8 cellular contexts compared by ENCODE assay signal in the genomic region with DNA sequence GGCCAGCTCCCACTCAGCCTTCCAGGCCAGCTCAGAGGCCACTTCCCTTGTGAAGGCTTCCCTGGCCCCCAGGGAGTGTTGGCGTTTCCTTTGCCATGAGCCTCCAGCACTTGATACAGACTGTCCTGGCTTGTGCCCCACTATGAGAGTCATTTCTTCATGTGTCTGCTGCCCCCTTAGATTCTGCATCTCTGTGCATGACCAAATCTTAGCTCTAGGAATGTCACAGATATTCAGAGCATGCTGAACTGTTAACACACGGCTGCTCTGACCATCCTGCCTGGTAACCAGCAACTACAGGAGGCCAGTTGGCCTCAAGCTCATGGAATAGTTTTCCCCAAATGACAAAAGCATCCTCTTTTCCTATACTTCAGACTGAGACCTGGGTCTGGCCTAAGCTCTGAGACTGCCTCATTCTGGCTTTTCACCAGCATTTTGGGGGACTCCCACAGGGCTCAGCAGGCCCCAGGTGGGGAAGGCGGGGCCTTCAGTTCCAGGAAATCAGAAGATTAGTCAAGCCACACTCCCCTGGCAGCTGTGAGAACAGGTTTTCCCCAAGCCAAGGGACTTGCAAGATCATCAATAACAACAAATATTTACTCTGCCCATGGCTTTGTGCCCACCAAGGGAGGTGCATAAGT.
DNase-seq lines count a peak whose midpoint lies in the region; ATAC-seq and TF ChIP-seq lines count a peak whose summit lies in the region.

No MANE protein-coding gene starts in this region.

- in situ Hi-C loops in brain microvascular endothelial cell (cut with HindIII; ENCODE audit: low pct_ligation_motif_present, low sequenced_read_pairs) = no loop called here

- DNase-seq in NK-92 treated with Interleukin-12 subunit alpha and Interleukin-12 subunit beta, amount 100 ng/mL, for 24 hours (lab: John Stamatoyannopoulos, UW) = peak; percentile 63
- DNase-seq in NK-92 (lab: John Stamatoyannopoulos, UW; ENCODE audit: unreplicated experiment) (no peak), MM.1S (peak; percentile 93), brain microvascular endothelial cell (no peak), lower leg skin (ENCODE audit: low spot score in 2 of 2) (no peak), left lung (no peak)
- DNase-seq in activated T-cell treated with anti-CD3 and anti-CD28 coated beads, Interleukin-2, amount 50 U/mL, for 48 hours = peak; percentile 82
- DNase-seq in natural killer cell treated with Interleukin-12 subunit alpha and Interleukin-12 subunit beta and Interleukin-15 and Interleukin-18, amount 100 ng/mL, for 72 hours (ENCODE audit: low spot score) = no peak

- peaks cover 13% of the 10 kb centered on the region for H3F3A ChIP-seq in MM.1S (ENCODE audit: insufficient read depth, low read length)

- no peaks in the 10 kb centered on the region for H4K20me1 ChIP-seq in MM.1S (ENCODE audit: insufficient read depth, low read length)

- no peaks in the 10 kb centered on the region for H3K36me3 ChIP-seq in MM.1S (replicated peaks; ENCODE audit: insufficient read depth, low read length)
- H3K36me3 ChIP-seq in brain microvascular endothelial cell (replicated peaks) = no peaks in the 10 kb centered on the region
- no peaks in the 10 kb centered on the region for H3K36me3 ChIP-seq in left lung

- intact Hi-C loops in lower leg skin (cut with DNase I; ENCODE audit: low total_unique reads) (no loop called here), left lung (cut with DNase I) (no loop called here)

- no peaks in the 10 kb centered on the region for H3K27me3 ChIP-seq in MM.1S (replicated peaks; ENCODE audit: insufficient read depth, low read length)
- no peaks in the 10 kb centered on the region for H3K27me3 ChIP-seq in brain microvascular endothelial cell (replicated peaks)
- peaks cover 0 to 8% of the 10 kb centered on the region in 2 donors for H3K27me3 ChIP-seq in left lung

- H3K4me1 Mint-ChIP-seq in natural killer cell treated with Interleukin-12 subunit alpha and Interleukin-12 subunit beta and Interleukin-15 and Interleukin-18, amount 100 ng/mL, for 72 hours (ENCODE audit: low read depth in 2 of 2) = peaks cover 31 to 38% of the 10 kb centered on the region in 2 donors

- peak overlapping the region; percentile 20 to 61 for H3K27ac Mint-ChIP-seq in natural killer cell treated with Interleukin-12 subunit alpha and Interleukin-12 subunit beta and Interleukin-15 and Interleukin-18, amount 100 ng/mL, for 72 hours

- peak overlapping the region; percentile 18 for H2AFZ ChIP-seq in MM.1S (ENCODE audit: low read length)

- no peaks in the 10 kb centered on the region for H3K9me2 ChIP-seq in MM.1S (replicated peaks; ENCODE audit: insufficient read depth, low read length)

- TF ChIP-seq POLR2A in lower leg skin (IDR thresholded peaks at IDR 0.05) = no peak

- H3K4me3 Mint-ChIP-seq in natural killer cell treated with Interleukin-12 subunit alpha and Interleukin-12 subunit beta and Interleukin-15 and Interleukin-18, amount 100 ng/mL, for 72 hours = no peak overlapping the region

- H3K9me3 ChIP-seq in MM.1S (replicated peaks; ENCODE audit: insufficient read depth, low read length) (no peaks in the 10 kb centered on the region), left lung (no peaks in the 10 kb centered on the region)

- H3K36me3 Mint-ChIP-seq in natural killer cell treated with Interleukin-12 subunit alpha and Interleukin-12 subunit beta and Interleukin-15 and Interleukin-18, amount 100 ng/mL, for 72 hours = no peaks in the 10 kb centered on the region

- TF ChIP-seq CTCF in MM.1S (IDR thresholded peaks at IDR 0.05; ENCODE audit: low read length) (no peak), brain microvascular endothelial cell (IDR thresholded peaks at IDR 0.05; ENCODE audit: low read depth, low read length, missing control alignments) (no peak), lower leg skin (IDR thresholded peaks at IDR 0.05) (no peak), left lung (IDR thresholded peaks at IDR 0.05) (no peak)

- peak overlapping the region; percentile 26 for H3K9ac ChIP-seq in MM.1S (ENCODE audit: low read length)

- no peaks in the 10 kb centered on the region for H3K79me2 ChIP-seq in MM.1S (ENCODE audit: low read length)

- peak in 1 of 2 donors; percentile 34 for ATAC-seq in natural killer cell treated with Interleukin-12 subunit alpha and Interleukin-12 subunit beta and Interleukin-15 and Interleukin-18, amount 100 ng/mL, for 72 hours
- ATAC-seq in left lung = no peak

- no peaks in the 10 kb centered on the region for H3K9me3 Mint-ChIP-seq in natural killer cell treated with Interleukin-12 subunit alpha and Interleukin-12 subunit beta and Interleukin-15 and Interleukin-18, amount 100 ng/mL, for 72 hours

- H3K4me2 ChIP-seq in MM.1S (ENCODE audit: low read depth, low read length) = peak overlapping the region; percentile 48

- H3K4me1 ChIP-seq in MM.1S (ENCODE audit: low read length) (peaks cover 41% of the 10 kb centered on the region), left lung (peaks cover 4 to 21% of the 10 kb centered on the region in 2 donors)

- no peaks in the 10 kb centered on the region for H3K27me3 Mint-ChIP-seq in natural killer cell treated with Interleukin-12 subunit alpha and Interleukin-12 subunit beta and Interleukin-15 and Interleukin-18, amount 100 ng/mL, for 72 hours

- 47 to 49% methylated on average over 3 of the region's 3 CpGs for WGBS in lower leg skin, 2 donors

- H3K27ac ChIP-seq in MM.1S (ENCODE audit: low read length) = peak overlapping the region; percentile 73
- H3K27ac ChIP-seq in brain microvascular endothelial cell = no peak overlapping the region
- no peak overlapping the region for H3K27ac ChIP-seq in left lung

- H3K4me3 ChIP-seq in MM.1S (ENCODE audit: low read length) (no peak overlapping the region), brain microvascular endothelial cell (ENCODE audit: low read depth, low read length) (no peak overlapping the region), lower leg skin (ENCODE audit: low read depth, poor library complexity, severe bottlenecking) (no peak overlapping the region), left lung (no peak overlapping the region)

Comparison
In these comparisons a context has a peak if more than half of its experiments do, and no peak if none do; other contexts are left out.
1. DNase-seq: peak in NK-92 treated with Interleukin-12 subunit alpha and Interleukin-12 subunit beta, amount 100 ng/mL, for 24 hours (single experiment), MM.1S (single experiment) and activated T-cell treated with anti-CD3 and anti-CD28 coated beads, Interleukin-2, amount 50 U/mL, for 48 hours (2 of 2); none in NK-92 (single experiment), natural killer cell treated with Interleukin-12 subunit alpha and Interleukin-12 subunit beta and Interleukin-15 and Interleukin-18, amount 100 ng/mL, for 72 hours (single experiment), brain microvascular endothelial cell (single experiment), lower leg skin (0 of 2) and left lung (0 of 2).